Comparison of ENCODE assay signal across 42 cellular contexts in genomic region chr2:112940859-112941258, GRCh38. TPM values are rescaled to one million over a fixed set of nuclear protein-coding genes. Genes with fewer than 3 reads are reported as not detected.
"Had no signal": no experiment of that assay in that cellular context is flagged by ENCODE, and none has a peak within 500 bp of the region (broad histone marks: within the 10 kb centered on the region; RNA-seq: fewer than 3 reads in every experiment).

No MANE protein-coding gene starts in this region.

- FAIRE-seq: astrocyte, bronchial epithelial cell had no signal

- H3K36me3 ChIP-seq: adrenal gland, ascending aorta, brain microvascular endothelial cell, breast epithelium, cardiac muscle cell had no signal

- H3K27ac Mint-ChIP-seq: activated naive CD4-positive, alpha-beta T cell treated with anti-CD3 and anti-CD28 coated beads for 36 hours; activated naive CD4-positive, alpha-beta T cell treated with anti-CD3 and anti-CD28 coated beads, Interleukin-2, amount 10 ng/mL, durations not matched to agents 7 days and 5 days; activated naive CD4-positive, alpha-beta T cell treated with anti-CD3 and anti-CD28 coated beads, Interleukin-2, amount 50 U/mL, for 24 hours; activated naive CD4-positive, alpha-beta T cell treated with anti-CD3 and anti-CD28 coated beads, Interleukin-2, amount 50 U/mL, for 72 hours; activated naive CD8-positive, alpha-beta T cell; activated naive CD8-positive, alpha-beta T cell treated with anti-CD3 and anti-CD28 coated beads for 36 hours; activated naive CD8-positive, alpha-beta T cell treated with anti-CD3 and anti-CD28 coated beads, Interleukin-2, amount 10 ng/mL, durations not matched to agents 7 days and 5 days; activated naive CD8-positive, alpha-beta T cell treated with anti-CD3 and anti-CD28 coated beads, Interleukin-2, amount 50 U/mL, for 24 hours; activated T-cell treated with anti-CD3 and anti-CD28 coated beads, Interleukin-2, amount 50 U/mL, for 24 hours; activated T-cell treated with anti-CD3 and anti-CD28 coated beads, Interleukin-2, amount 50 U/mL, for 72 hours; activated T-helper 1 cell treated with anti-CD3 and anti-CD28 coated beads, Interleukin-12 subunit alpha, Interleukin-12 subunit beta, Interleukin-2, Interleukin-4 antibody, amounts not matched to agents 30 ng/mL and 10 ng/mL and 1 ng/mL, durations not matched to agents 14 hours and 24 hours and 36 hours; activated T-helper 17 cell treated with anti-CD3 and anti-CD28 coated beads, Interleukin-2, amount 50 U/mL, for 72 hours; activated T-helper 2 cell treated with anti-CD3 and anti-CD28 coated beads, Interferon-gamma antibody, Interleukin-2, Interleukin-4, amounts not matched to agents 10 μg/mL and 5 μg/mL and 100 μg/mL, durations not matched to agents 14 hours and 24 hours and 36 hours; brain had no signal

- H3K9me3 Mint-ChIP-seq: activated naive CD4-positive, alpha-beta T cell treated with anti-CD3 and anti-CD28 coated beads for 36 hours; activated naive CD4-positive, alpha-beta T cell treated with anti-CD3 and anti-CD28 coated beads, Interleukin-2, amount 10 ng/mL, durations not matched to agents 7 days and 5 days; activated naive CD4-positive, alpha-beta T cell treated with anti-CD3 and anti-CD28 coated beads, Interleukin-2, amount 50 U/mL, for 24 hours; activated naive CD4-positive, alpha-beta T cell treated with anti-CD3 and anti-CD28 coated beads, Interleukin-2, amount 50 U/mL, for 72 hours; activated naive CD8-positive, alpha-beta T cell treated with anti-CD3 and anti-CD28 coated beads for 36 hours; activated naive CD8-positive, alpha-beta T cell treated with anti-CD3 and anti-CD28 coated beads, Interleukin-2, amount 10 ng/mL, durations not matched to agents 7 days and 5 days; activated naive CD8-positive, alpha-beta T cell treated with anti-CD3 and anti-CD28 coated beads, Interleukin-2, amount 50 U/mL, for 24 hours; activated T-cell treated with anti-CD3 and anti-CD28 coated beads, Interleukin-2, amount 50 U/mL, for 24 hours; activated T-cell treated with anti-CD3 and anti-CD28 coated beads, Interleukin-2, amount 50 U/mL, for 72 hours; activated T-helper 1 cell treated with anti-CD3 and anti-CD28 coated beads, Interleukin-12 subunit alpha, Interleukin-12 subunit beta, Interleukin-2, Interleukin-4 antibody, amounts not matched to agents 30 ng/mL and 10 ng/mL and 1 ng/mL, durations not matched to agents 14 hours and 24 hours and 36 hours; activated T-helper 17 cell treated with anti-CD3 and anti-CD28 coated beads, Interleukin-2, amount 50 U/mL, for 72 hours; activated T-helper 2 cell treated with anti-CD3 and anti-CD28 coated beads, Interferon-gamma antibody, Interleukin-2, Interleukin-4, amounts not matched to agents 10 μg/mL and 5 μg/mL and 100 μg/mL, durations not matched to agents 14 hours and 24 hours and 36 hours; central memory CD8-positive, alpha-beta T cell had no signal

- ATAC-seq: activated naive CD8-positive, alpha-beta T cell treated with anti-CD3 and anti-CD28 coated beads, Interleukin-2, amount 50 U/mL, for 24 hours; activated T-cell treated with anti-CD3 and anti-CD28 coated beads, Interleukin-2, amount 50 U/mL, for 4 hours; body of pancreas had no signal

- DNase-seq: activated effector memory CD4-positive, alpha-beta T cell treated with anti-CD3 and anti-CD28 coated beads, Interleukin-2, amount 50 U/mL, for 16 hours; activated effector memory CD4-positive, alpha-beta T cell treated with Interleukin-2 at 50 U/mL for 16 hours; activated gamma-delta T cell; activated gamma-delta T cell treated with Interleukin-2 at 50 U/mL for 16 hours; activated naive CD4-positive, alpha-beta T cell; activated naive CD4-positive, alpha-beta T cell treated with anti-CD3 and anti-CD28 coated beads for 36 hours; activated naive CD4-positive, alpha-beta T cell treated with anti-CD3 and anti-CD28 coated beads, Interleukin-2, amount 10 ng/mL, durations not matched to agents 7 days and 5 days; activated naive CD4-positive, alpha-beta T cell treated with anti-CD3 and anti-CD28 coated beads, Interleukin-2, amount 50 U/mL, for 16 hours; activated naive CD4-positive, alpha-beta T cell treated with Interleukin-2 at 50 U/mL for 16 hours; activated naive CD8-positive, alpha-beta T cell treated with anti-CD3 and anti-CD28 coated beads for 36 hours; activated naive CD8-positive, alpha-beta T cell treated with anti-CD3 and anti-CD28 coated beads, Interleukin-2, amount 10 ng/mL, durations not matched to agents 7 days and 5 days; activated naive CD8-positive, alpha-beta T cell treated with anti-CD3 and anti-CD28 coated beads, Interleukin-2, amount 50 U/mL, for 24 hours; activated T-cell treated with anti-CD3 and anti-CD28 coated beads, Interleukin-2, amount 50 U/mL, for 1 hour; activated T-cell treated with anti-CD3 and anti-CD28 coated beads, Interleukin-2, amount 50 U/mL, for 24 hours; activated T-cell treated with anti-CD3 and anti-CD28 coated beads, Interleukin-2, amount 50 U/mL, for 4 hours; activated T-cell treated with anti-CD3 and anti-CD28 coated beads, Interleukin-2, amount 50 U/mL, for 48 hours; activated T-cell treated with anti-CD3 and anti-CD28 coated beads, Interleukin-2, amount 50 U/mL, for 72 hours; adrenal gland; amniotic stem cell; aorta; body of pancreas; brain microvascular endothelial cell; caudate nucleus; central memory CD4-positive, alpha-beta T cell; cerebellar nuclear complex had no signal

- H3K27me3 ChIP-seq: ascending aorta, body of pancreas, brain microvascular endothelial cell, breast epithelium had no signal

- H3K4me3 ChIP-seq: adrenal gland, ascending aorta, body of pancreas, breast epithelium, cardiac muscle cell had no signal

- H3K4me1 Mint-ChIP-seq: activated naive CD4-positive, alpha-beta T cell treated with anti-CD3 and anti-CD28 coated beads, Interleukin-2, amount 10 ng/mL, durations not matched to agents 7 days and 5 days; activated naive CD4-positive, alpha-beta T cell treated with anti-CD3 and anti-CD28 coated beads, Interleukin-2, amount 50 U/mL, for 24 hours; activated naive CD8-positive, alpha-beta T cell treated with anti-CD3 and anti-CD28 coated beads, Interleukin-2, amount 50 U/mL, for 24 hours; brain had no signal

- H3K4me3 Mint-ChIP-seq: activated naive CD4-positive, alpha-beta T cell treated with anti-CD3 and anti-CD28 coated beads for 36 hours; activated naive CD4-positive, alpha-beta T cell treated with anti-CD3 and anti-CD28 coated beads, Interleukin-2, amount 10 ng/mL, durations not matched to agents 7 days and 5 days; activated naive CD4-positive, alpha-beta T cell treated with anti-CD3 and anti-CD28 coated beads, Interleukin-2, amount 50 U/mL, for 24 hours; activated naive CD8-positive, alpha-beta T cell; activated naive CD8-positive, alpha-beta T cell treated with anti-CD3 and anti-CD28 coated beads for 36 hours; activated naive CD8-positive, alpha-beta T cell treated with anti-CD3 and anti-CD28 coated beads, Interleukin-2, amount 10 ng/mL, durations not matched to agents 7 days and 5 days; activated naive CD8-positive, alpha-beta T cell treated with anti-CD3 and anti-CD28 coated beads, Interleukin-2, amount 50 U/mL, for 24 hours; activated T-cell treated with anti-CD3 and anti-CD28 coated beads, Interleukin-2, amount 50 U/mL, for 24 hours; activated T-cell treated with anti-CD3 and anti-CD28 coated beads, Interleukin-2, amount 50 U/mL, for 4 hours; activated T-cell treated with anti-CD3 and anti-CD28 coated beads, Interleukin-2, amount 50 U/mL, for 72 hours; activated T-helper 1 cell treated with anti-CD3 and anti-CD28 coated beads, Interleukin-12 subunit alpha, Interleukin-12 subunit beta, Interleukin-2, Interleukin-4 antibody, amounts not matched to agents 30 ng/mL and 10 ng/mL and 1 ng/mL, durations not matched to agents 14 hours and 24 hours and 36 hours; activated T-helper 17 cell treated with anti-CD3 and anti-CD28 coated beads, Interleukin-2, amount 50 U/mL, for 72 hours; brain; central memory CD8-positive, alpha-beta T cell had no signal

- H3K27me3 Mint-ChIP-seq: activated naive CD4-positive, alpha-beta T cell treated with anti-CD3 and anti-CD28 coated beads, Interleukin-2, amount 50 U/mL, for 24 hours; activated naive CD8-positive, alpha-beta T cell treated with anti-CD3 and anti-CD28 coated beads for 36 hours; activated naive CD8-positive, alpha-beta T cell treated with anti-CD3 and anti-CD28 coated beads, Interleukin-2, amount 50 U/mL, for 24 hours; activated T-cell treated with anti-CD3 and anti-CD28 coated beads, Interleukin-2, amount 50 U/mL, for 24 hours; central memory CD8-positive, alpha-beta T cell had no signal

- H3K36me3 Mint-ChIP-seq: activated naive CD4-positive, alpha-beta T cell treated with anti-CD3 and anti-CD28 coated beads, Interleukin-2, amount 10 ng/mL, durations not matched to agents 7 days and 5 days; activated naive CD4-positive, alpha-beta T cell treated with anti-CD3 and anti-CD28 coated beads, Interleukin-2, amount 50 U/mL, for 24 hours; activated naive CD4-positive, alpha-beta T cell treated with anti-CD3 and anti-CD28 coated beads, Interleukin-2, amount 50 U/mL, for 72 hours; activated naive CD8-positive, alpha-beta T cell; activated naive CD8-positive, alpha-beta T cell treated with anti-CD3 and anti-CD28 coated beads for 36 hours; activated naive CD8-positive, alpha-beta T cell treated with anti-CD3 and anti-CD28 coated beads, Interleukin-2, amount 10 ng/mL, durations not matched to agents 7 days and 5 days; brain had no signal

- H3K4me1 ChIP-seq: adrenal gland, ascending aorta, body of pancreas, breast epithelium had no signal

- H3K27ac ChIP-seq: adrenal gland, ascending aorta, body of pancreas, brain microvascular endothelial cell, breast epithelium, cardiac muscle cell had no signal

RNA-seq across cellular contexts. Expression of gene IL37, which starts 29.9 kb away (rescaled TPM):
- total RNA-seq: activated naive CD4-positive, alpha-beta T cell treated with anti-CD3 and anti-CD28 coated beads for 36 hours; activated naive CD8-positive, alpha-beta T cell treated with anti-CD3 and anti-CD28 coated beads for 36 hours; activated naive CD8-positive, alpha-beta T cell treated with anti-CD3 and anti-CD28 coated beads, Interleukin-2, amount 10 ng/mL, durations not matched to agents 7 days and 5 days; activated T-cell treated with anti-CD3 and anti-CD28 coated beads, Interleukin-2, amount 50 U/mL, for 4 hours; activated T-cell treated with anti-CD3 and anti-CD28 coated beads, Interleukin-2, amount 50 U/mL, for 72 hours; activated T-helper 1 cell treated with anti-CD3 and anti-CD28 coated beads, Interleukin-12 subunit alpha, Interleukin-12 subunit beta, Interleukin-2, Interleukin-4 antibody, amounts not matched to agents 30 ng/mL and 10 ng/mL and 1 ng/mL, durations not matched to agents 14 hours and 24 hours and 36 hours; activated T-helper 2 cell treated with anti-CD3 and anti-CD28 coated beads, Interferon-gamma antibody, Interleukin-2, Interleukin-4, amounts not matched to agents 10 μg/mL and 5 μg/mL and 100 μg/mL, durations not matched to agents 14 hours and 24 hours and 36 hours; adrenal gland; aorta; ascending aorta; astrocyte; body of pancreas; breast epithelium; bronchial epithelial cell; cardiac muscle cell; cardiac septum; cerebellum; chondrocyte had no signal
- polyA plus RNA-seq: adipose tissue, adrenal gland, aorta, cardiac muscle cell had no signal

RNA-seq across cellular contexts. Expression of gene IL36G, which starts 36.9 kb away (rescaled TPM):
- total RNA-seq: activated naive CD4-positive, alpha-beta T cell treated with anti-CD3 and anti-CD28 coated beads for 36 hours; activated naive CD4-positive, alpha-beta T cell treated with anti-CD3 and anti-CD28 coated beads, Interleukin-2, amount 50 U/mL, for 72 hours; activated naive CD8-positive, alpha-beta T cell treated with anti-CD3 and anti-CD28 coated beads for 36 hours; activated naive CD8-positive, alpha-beta T cell treated with anti-CD3 and anti-CD28 coated beads, Interleukin-2, amount 10 ng/mL, durations not matched to agents 7 days and 5 days; activated T-cell treated with anti-CD3 and anti-CD28 coated beads, Interleukin-2, amount 50 U/mL, for 4 hours; activated T-cell treated with anti-CD3 and anti-CD28 coated beads, Interleukin-2, amount 50 U/mL, for 72 hours; activated T-helper 1 cell treated with anti-CD3 and anti-CD28 coated beads, Interleukin-12 subunit alpha, Interleukin-12 subunit beta, Interleukin-2, Interleukin-4 antibody, amounts not matched to agents 30 ng/mL and 10 ng/mL and 1 ng/mL, durations not matched to agents 14 hours and 24 hours and 36 hours; activated T-helper 2 cell treated with anti-CD3 and anti-CD28 coated beads, Interferon-gamma antibody, Interleukin-2, Interleukin-4, amounts not matched to agents 10 μg/mL and 5 μg/mL and 100 μg/mL, durations not matched to agents 14 hours and 24 hours and 36 hours; adrenal gland; aorta; ascending aorta; astrocyte; body of pancreas; breast epithelium; bronchial epithelial cell; cardiac septum; cerebellum; chondrocyte had no signal
- polyA plus RNA-seq: adipose tissue, adrenal gland, aorta, cardiac muscle cell had no signal
